ENCODE assay signal across 16 cellular contexts in genomic region chr17:43665387-43666101, GRCh38. TPM values are rescaled to one million over a fixed set of nuclear protein-coding genes. Genes with fewer than 3 reads are reported as not detected.
DNase-seq lines count a peak whose midpoint lies in the region; ATAC-seq and TF ChIP-seq lines count a peak whose summit lies in the region.
"Had no signal": no experiment of that assay in that cellular context is flagged by ENCODE, and none has a peak within 500 bp of the region (broad histone marks: within the 10 kb centered on the region; RNA-seq: fewer than 3 reads in every experiment).

No MANE protein-coding gene starts in this region.

- intact Hi-C loops in CD4-positive, alpha-beta memory T cell (cut with micrococcal nuclease) = no loop called here

- TF ChIP-seq POLR2A in gastroesophageal sphincter (IDR thresholded peaks at IDR 0.05) (no peak), suprapubic skin (IDR thresholded peaks at IDR 0.05) (no peak)

- peak; percentile 67 for ATAC-seq in gastroesophageal sphincter
- ATAC-seq in HG03571 (IDR thresholded peaks at IDR 0.05; ENCODE audit: unreplicated experiment) = no peak

- DNase-seq in SJCRH30 (peak; percentile 44 to 77), mesenchymal stem cell (no peak), suprapubic skin (ENCODE audit: low spot score in 2 of 2) (no peak), NOMO-1 treated with dmso at 0.1 percent for 144 hours (lab: John Stamatoyannopoulos, UW; ENCODE audit: unreplicated experiment) (no peak)
- no peak for DNase-seq in CD4-positive, alpha-beta memory T cell
- no peak for DNase-seq in activated CD4-positive, alpha-beta T cell treated with anti-CD3 and anti-CD28 coated beads for 1 hour
- DNase-seq: activated naive CD8-positive, alpha-beta T cell treated with anti-CD3 and anti-CD28 coated beads for 36 hours; NCI-H1694 treated with DMSO at 0.1 percent for 48 hours; NCI-H526; Peyer's patch; stimulated activated CD4-positive, alpha-beta T cell treated with anti-CD3 and anti-CD28 coated beads, Interleukin-12 subunit alpha, Interleukin-12 subunit beta, amount 100 ng/mL, for 4 hours; T-helper 1 cell had no signal

- H3K36me3 ChIP-seq in SJCRH30 (no peaks in the 10 kb centered on the region), gastroesophageal sphincter (no peaks in the 10 kb centered on the region), mesenchymal stem cell (ENCODE audit: control insufficient read depth in 1 of 2, insufficient read depth in 2 of 2, low read depth in 1 of 2, low read length in 2 of 2) (no peaks in the 10 kb centered on the region), suprapubic skin (no peaks in the 10 kb centered on the region)
- H3K36me3 ChIP-seq in CD4-positive, alpha-beta memory T cell (ENCODE audit: insufficient read depth, low read length) = no peaks in the 10 kb centered on the region
- H3K36me3 ChIP-seq: Peyer's patch had no signal

- peak overlapping the region; percentile 72 for H3K27ac ChIP-seq in SJCRH30
- H3K27ac ChIP-seq in gastroesophageal sphincter = peak overlapping the region in 3 of 4 donors; percentile 49 to 76 (median 59)
- H3K27ac ChIP-seq in mesenchymal stem cell (ENCODE audit: low read length, poor library complexity, severe bottlenecking) = no peak overlapping the region
- H3K27ac ChIP-seq in suprapubic skin = peak overlapping the region; percentile 26
- no peak overlapping the region for H3K27ac ChIP-seq in CD4-positive, alpha-beta memory T cell (ENCODE audit: low read depth, low read length)

- H3K4me1 ChIP-seq in SJCRH30 = peaks cover 47% of the 10 kb centered on the region
- H3K4me1 ChIP-seq in gastroesophageal sphincter = peaks cover 0 to 28% (median 3%) of the 10 kb centered on the region in 3 donors
- H3K4me1 ChIP-seq in mesenchymal stem cell (ENCODE audit: control insufficient read depth, insufficient read depth, low read depth, low read length) = peaks cover 36% of the 10 kb centered on the region
- H3K4me1 ChIP-seq in suprapubic skin = peaks cover 36% of the 10 kb centered on the region
- H3K4me1 ChIP-seq in CD4-positive, alpha-beta memory T cell (ENCODE audit: insufficient read depth, low read length) = peaks cover 32% of the 10 kb centered on the region

- H3K79me1 ChIP-seq in mesenchymal stem cell (replicated peaks; ENCODE audit: low read length, poor library complexity, severe bottlenecking) = no peaks in the 10 kb centered on the region

- CTCF ChIA-PET in CD4-positive, alpha-beta memory T cell (lab: Charles Lee; ENCODE audit: partially characterized antibody) = interaction anchor here (0.9 to 2.3 kb wide), 4 partner anchors 8 to 89 kb away, joined by 3 to 12 read pairs (median 5); no protein-coding TSS in a partner anchor

- H3K14ac ChIP-seq in mesenchymal stem cell (ENCODE audit: low read length in 2 of 2) = no peak overlapping the region

- H3K27me3 Mint-ChIP-seq in CD4-positive, alpha-beta memory T cell = no peaks in the 10 kb centered on the region
- H3K27me3 Mint-ChIP-seq: central memory CD8-positive, alpha-beta T cell had no signal

- H3K27me3 ChIP-seq in SJCRH30 = no peaks in the 10 kb centered on the region
- peaks cover 10% of the 10 kb centered on the region for H3K27me3 ChIP-seq in gastroesophageal sphincter
- H3K27me3 ChIP-seq in mesenchymal stem cell (ENCODE audit: control insufficient read depth in 1 of 2, insufficient read depth in 1 of 2, low read length in 2 of 2) = peaks cover 23 to 46% of the 10 kb centered on the region in 2 experiments
- no peaks in the 10 kb centered on the region for H3K27me3 ChIP-seq in suprapubic skin
- no peaks in the 10 kb centered on the region for H3K27me3 ChIP-seq in CD4-positive, alpha-beta memory T cell (ENCODE audit: insufficient read depth, low read length)
- H3K27me3 ChIP-seq: Peyer's patch had no signal

- H2AK5ac ChIP-seq in mesenchymal stem cell (ENCODE audit: low read length, severe bottlenecking) = no peak overlapping the region

- H3K36me3 Mint-ChIP-seq in CD4-positive, alpha-beta memory T cell = no peaks in the 10 kb centered on the region
- H3K36me3 Mint-ChIP-seq: activated naive CD8-positive, alpha-beta T cell treated with anti-CD3 and anti-CD28 coated beads for 36 hours had no signal

- H3K18ac ChIP-seq in mesenchymal stem cell (ENCODE audit: low read depth in 1 of 2, low read length in 2 of 2) = no peak overlapping the region

- H3K4me3 ChIP-seq in SJCRH30 (peak overlapping the region; percentile 19), gastroesophageal sphincter (no peak overlapping the region), mesenchymal stem cell (ENCODE audit: insufficient read depth in 1 of 2, low read depth in 1 of 2, low read length in 2 of 2) (no peak overlapping the region), suprapubic skin (no peak overlapping the region)
- no peak overlapping the region for H3K4me3 ChIP-seq in CD4-positive, alpha-beta memory T cell (ENCODE audit: low read length in 2 of 2)
- H3K4me3 ChIP-seq: Peyer's patch had no signal

- no peak overlapping the region for H2BK5ac ChIP-seq in mesenchymal stem cell (ENCODE audit: low read depth, low read length, poor library complexity, severe bottlenecking)

- peaks cover 16 to 43% (median 29%) of the 10 kb centered on the region in 4 donors for H3K4me1 Mint-ChIP-seq in CD4-positive, alpha-beta memory T cell

- H3K9me3 Mint-ChIP-seq in CD4-positive, alpha-beta memory T cell = no peaks in the 10 kb centered on the region
- H3K9me3 Mint-ChIP-seq: activated naive CD8-positive, alpha-beta T cell treated with anti-CD3 and anti-CD28 coated beads for 36 hours; central memory CD8-positive, alpha-beta T cell had no signal

- no peak overlapping the region for H2BK120ac ChIP-seq in mesenchymal stem cell (ENCODE audit: low read depth, low read length)

- no peak overlapping the region for H3K23ac ChIP-seq in mesenchymal stem cell (ENCODE audit: low read length in 2 of 2)

- no peak overlapping the region for H3K9ac ChIP-seq in mesenchymal stem cell (ENCODE audit: low read length)

- 0 to 61% methylated on average over 1 to 5 of the region's 22 CpGs for WGBS in gastroesophageal sphincter (ENCODE audit: low coverage in 1 of 2), 2 donors
- WGBS in mesenchymal stem cell = 70% methylated on average over 19 of the region's 22 CpGs
- 66% methylated on average over 21 of the region's 22 CpGs for WGBS in suprapubic skin

- no peak overlapping the region for H2AFZ ChIP-seq in mesenchymal stem cell (ENCODE audit: low read depth, low read length)

- no peak overlapping the region for H3K27ac Mint-ChIP-seq in CD4-positive, alpha-beta memory T cell
- H3K27ac Mint-ChIP-seq: activated naive CD8-positive, alpha-beta T cell treated with anti-CD3 and anti-CD28 coated beads for 36 hours had no signal

- no peak overlapping the region for H3K4me3 Mint-ChIP-seq in CD4-positive, alpha-beta memory T cell
- H3K4me3 Mint-ChIP-seq: activated naive CD8-positive, alpha-beta T cell treated with anti-CD3 and anti-CD28 coated beads for 36 hours; central memory CD8-positive, alpha-beta T cell had no signal

- peak overlapping the region; percentile 0 for H4K91ac ChIP-seq in mesenchymal stem cell (ENCODE audit: low read length)

- H2BK12ac ChIP-seq in mesenchymal stem cell (ENCODE audit: low read length in 2 of 2) = no peak overlapping the region

- H3K4me2 ChIP-seq in mesenchymal stem cell (ENCODE audit: low read length, poor library complexity, severe bottlenecking) = no peak overlapping the region

- H3K4ac ChIP-seq in mesenchymal stem cell (ENCODE audit: low read depth in 1 of 2, low read length in 2 of 2) = no peak overlapping the region

- no peaks in the 10 kb centered on the region for H3K9me3 ChIP-seq in SJCRH30 (replicated peaks)
- no peaks in the 10 kb centered on the region for H3K9me3 ChIP-seq in gastroesophageal sphincter
- no peaks in the 10 kb centered on the region for H3K9me3 ChIP-seq in mesenchymal stem cell (ENCODE audit: control insufficient read depth, low read length)
- H3K9me3 ChIP-seq in suprapubic skin = no peaks in the 10 kb centered on the region
- H3K9me3 ChIP-seq in CD4-positive, alpha-beta memory T cell (ENCODE audit: control insufficient read depth in 1 of 2, low read length in 2 of 2) = no peaks in the 10 kb centered on the region
- H3K9me3 ChIP-seq: Peyer's patch had no signal

- H4K8ac ChIP-seq in mesenchymal stem cell (ENCODE audit: low read length) = peak overlapping the region; percentile 14

- no peak overlapping the region for H2BK15ac ChIP-seq in mesenchymal stem cell (ENCODE audit: low read depth, poor library complexity, severe bottlenecking)

- POLR2A ChIA-PET in CD4-positive, alpha-beta memory T cell (lab: Charles Lee; ENCODE audit: partially characterized antibody) = no interaction called here

- TF ChIP-seq EP300 in gastroesophageal sphincter (IDR thresholded peaks at IDR 0.05) (no peak), suprapubic skin (IDR thresholded peaks at IDR 0.05) (no peak)

- TF ChIP-seq CTCF in gastroesophageal sphincter (IDR thresholded peaks at IDR 0.05) (no peak), suprapubic skin (IDR thresholded peaks at IDR 0.05) (no peak)

RNA-seq across cellular contexts. Expression of gene MEOX1, which starts 3.8 kb away (rescaled TPM):
- 44.6 and 44.7 TPM in 2 replicates for total RNA-seq in SJCRH30 (2014; rRNA removed; shearing (Covaris generic))
- total RNA-seq in gastroesophageal sphincter (10 to 100 TPM in 1 of 4 donors, 1 to 10 TPM in 3; 5.3 to 11.8 (median 7.6) TPM), suprapubic skin (1 to 10 TPM; 2.7 to 6.4 (median 4.2) TPM)
- not detected for polyA plus RNA-seq in mesenchymal stem cell (2013, experiment 1 of 2)
- not detected for polyA plus RNA-seq in mesenchymal stem cell (2013, experiment 2 of 2)
- total RNA-seq in CD4-positive, alpha-beta memory T cell = 1 to 10 TPM; 1.7 to 2.1 TPM
- polyA plus RNA-seq in CD4-positive, alpha-beta memory T cell = 1 to 10 TPM; 5.1 to 8.4 TPM
- total RNA-seq: epithelial cell of proximal tubule had no signal

Comparison
In these comparisons a context has a peak if more than half of its experiments do, and no peak if none do; other contexts are left out.
1. DNase-seq: peak in SJCRH30 (2 of 2); none in mesenchymal stem cell (single experiment), suprapubic skin (0 of 2), CD4-positive, alpha-beta memory T cell (0 of 5), activated CD4-positive, alpha-beta T cell treated with anti-CD3 and anti-CD28 coated beads for 1 hour (single experiment) and NOMO-1 treated with dmso at 0.1 percent for 144 hours (single experiment).
2. H3K27ac ChIP-seq: peak in SJCRH30 (single experiment), gastroesophageal sphincter (3 of 4) and suprapubic skin (single experiment); none in mesenchymal stem cell (single experiment) and CD4-positive, alpha-beta memory T cell (single experiment).